Comparison of ENCODE assay signal across 13 cellular contexts in the genomic region with DNA sequence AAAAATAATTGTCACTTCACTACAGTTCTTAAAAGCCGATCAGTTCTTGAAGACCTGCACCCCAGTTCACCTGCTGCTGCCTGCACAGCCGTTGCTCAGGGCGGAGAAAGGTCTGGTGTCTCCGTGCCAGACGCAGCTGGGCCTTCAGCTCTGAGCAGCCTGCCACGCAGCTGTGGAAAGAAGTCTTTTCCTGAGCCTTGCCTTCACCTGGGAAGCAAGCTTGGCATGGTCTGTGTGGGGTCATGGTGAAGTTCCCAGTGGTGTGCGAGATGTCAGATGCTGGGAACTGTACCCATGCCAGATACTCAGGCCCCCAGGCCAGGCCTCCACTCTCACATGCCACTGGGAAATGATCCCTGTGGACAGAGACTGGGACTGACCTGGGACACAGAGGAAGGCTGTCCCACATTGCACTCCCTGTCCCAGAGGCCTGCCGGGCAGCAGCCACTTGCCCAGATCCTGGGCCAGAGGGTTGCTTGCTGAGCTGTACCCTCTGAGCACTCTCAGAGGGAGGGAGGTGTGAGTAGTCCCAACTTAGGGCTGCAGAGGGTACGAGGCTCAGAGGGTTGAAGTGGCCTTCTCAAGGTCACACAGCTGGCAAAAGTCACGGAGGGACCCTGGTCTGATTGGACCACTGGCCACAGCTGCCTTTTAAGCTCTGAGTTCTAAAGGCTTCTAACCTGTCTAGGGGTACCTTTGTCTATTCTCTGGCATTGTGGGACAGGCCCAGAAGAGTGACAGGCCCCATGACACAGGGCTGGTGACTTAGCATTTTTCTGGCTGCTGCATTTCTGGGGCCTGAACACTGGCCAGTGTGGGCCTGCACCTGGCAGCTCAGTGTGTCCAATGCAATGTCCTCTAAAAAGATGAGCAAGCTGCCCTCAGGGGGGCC. TPM values are rescaled to one million over a fixed set of nuclear protein-coding genes. Genes with fewer than 3 reads are reported as not detected.
A peak's percentile ranks its signal among the peaks of the same experiment; 100 is the strongest.
DNase-seq lines count a peak whose midpoint lies in the region; ATAC-seq and TF ChIP-seq lines count a peak whose summit lies in the region.
"Had no signal": no experiment of that assay in that cellular context is flagged by ENCODE, and none has a peak within 500 bp of the region (broad histone marks: within the 10 kb centered on the region; RNA-seq: fewer than 3 reads in every experiment).

No MANE protein-coding gene starts in this region.

- H4K20me1 ChIP-seq in PC-9 (ENCODE audit: insufficient read depth) = no peaks in the 10 kb centered on the region

- peaks cover 64% of the 10 kb centered on the region for H3K36me3 Mint-ChIP-seq in activated CD4-positive, alpha-beta T cell treated with anti-CD3 and anti-CD28 coated beads, Interleukin-2, amount 10 ng/mL, durations not matched to agents 7 days and 5 days (ENCODE audit: low read depth)
- peaks cover 3% of the 10 kb centered on the region for H3K36me3 Mint-ChIP-seq in T-helper 17 cell (ENCODE audit: low read depth)

- no peak for TF ChIP-seq POLR2A in gastrocnemius medialis (IDR thresholded peaks at IDR 0.05)

- peak; percentile 13 for ATAC-seq in T-helper 17 cell
- peak in 1 of 2 donors; percentile 53 for ATAC-seq in gastrocnemius medialis
- ATAC-seq: HCT116 had no signal

- intact Hi-C loops in gastrocnemius medialis (cut with DNase I; ENCODE audit: low total_unique reads) = no loop called here
- intact Hi-C loops in PC-9 (cut with micrococcal nuclease; ENCODE audit: unreplicated experiment) = no loop called here

- POLR2A ChIA-PET in activated CD4-positive, alpha-beta T cell treated with anti-CD3 and anti-CD28 coated beads, Interleukin-2, amount 10 ng/mL, durations not matched to agents 7 days and 5 days (lab: Charles Lee) = no interaction called here
- POLR2A ChIA-PET in PC-9 (lab: Charles Lee; ENCODE audit: unreplicated experiment) = no interaction called here

- no peaks in the 10 kb centered on the region for H3K79me2 ChIP-seq in PC-9 (ENCODE audit: low read depth)

- no TSS peak for BruUV-seq in PC-9 (replicated peaks; lab: Mats Ljungman, UMichigan)

- no peak overlapping the region for H3K4me3 ChIP-seq in right atrium auricular region
- no peak overlapping the region for H3K4me3 ChIP-seq in gastrocnemius medialis
- H3K4me3 ChIP-seq in PC-9 = no peak overlapping the region
- H3K4me3 ChIP-seq: SJSA1, spleen, thoracic aorta had no signal

- no peaks in the 10 kb centered on the region for H3K9me3 ChIP-seq in T-helper 17 cell (ENCODE audit: control insufficient read depth, low read length, poor library complexity, severe bottlenecking)
- no peaks in the 10 kb centered on the region for H3K9me3 ChIP-seq in right atrium auricular region
- no peaks in the 10 kb centered on the region for H3K9me3 ChIP-seq in gastrocnemius medialis
- H3K9me3 ChIP-seq in PC-9 (ENCODE audit: insufficient read depth, low read depth) = no peaks in the 10 kb centered on the region
- H3K9me3 ChIP-seq: SJSA1, spleen, thoracic aorta had no signal

- DNase-seq in activated CD4-positive, alpha-beta T cell treated with anti-CD3 and anti-CD28 coated beads, Interleukin-2, amount 10 ng/mL, durations not matched to agents 7 days and 5 days = no peak
- no peak for DNase-seq in activated CD4-positive, alpha-beta T cell treated with anti-CD3 and anti-CD28 coated beads for 48 hours
- DNase-seq in T-helper 17 cell (no peak), right atrium auricular region (ENCODE audit: low spot score) (no peak), gastrocnemius medialis (no peak), KG1 (lab: John Stamatoyannopoulos, UW) (no peak), PC-9 (no peak), T-helper 9 cell (no peak)
- DNase-seq: activated T-cell treated with anti-CD3 and anti-CD28 coated beads for 4 hours, spleen had no signal

- H3K4me1 Mint-ChIP-seq in activated CD4-positive, alpha-beta T cell treated with anti-CD3 and anti-CD28 coated beads, Interleukin-2, amount 10 ng/mL, durations not matched to agents 7 days and 5 days = peaks cover 57% of the 10 kb centered on the region
- peaks cover 34% of the 10 kb centered on the region for H3K4me1 Mint-ChIP-seq in T-helper 17 cell

- peak overlapping the region; percentile 83 for H3K27ac Mint-ChIP-seq in activated CD4-positive, alpha-beta T cell treated with anti-CD3 and anti-CD28 coated beads, Interleukin-2, amount 10 ng/mL, durations not matched to agents 7 days and 5 days
- peak overlapping the region; percentile 83 for H3K27ac Mint-ChIP-seq in T-helper 17 cell

- in situ Hi-C loops in gastrocnemius medialis (cut with MboI; ENCODE audit: low sequenced_read_pairs in 4 of 4) = no loop called here

- H2AFZ ChIP-seq in PC-9 = no peak overlapping the region

- H3K4me3 Mint-ChIP-seq in activated CD4-positive, alpha-beta T cell treated with anti-CD3 and anti-CD28 coated beads, Interleukin-2, amount 10 ng/mL, durations not matched to agents 7 days and 5 days = no peak overlapping the region
- H3K4me3 Mint-ChIP-seq in T-helper 17 cell = no peak overlapping the region

- H3K4me2 ChIP-seq in PC-9 = no peak overlapping the region

- CTCF ChIA-PET in activated CD4-positive, alpha-beta T cell treated with anti-CD3 and anti-CD28 coated beads, Interleukin-2, amount 10 ng/mL, durations not matched to agents 7 days and 5 days (lab: Charles Lee) = interaction anchor here (0.6 to 2.1 kb wide), 7 partner anchors 8 to 53 kb away, joined by 3 to 8 read pairs (median 4); no protein-coding TSS in a partner anchor
- CTCF ChIA-PET in PC-9 (lab: Charles Lee) = no interaction called here

- no peaks in the 10 kb centered on the region for H3F3A ChIP-seq in PC-9 (ENCODE audit: insufficient read depth, low read depth)

- no peaks in the 10 kb centered on the region for H3K9me2 ChIP-seq in PC-9 (ENCODE audit: insufficient read depth)

- TF ChIP-seq CTCF in right atrium auricular region (IDR thresholded peaks at IDR 0.05) (no peak), gastrocnemius medialis (IDR thresholded peaks at IDR 0.05 in 4 of 5, conservative IDR thresholded peaks at IDR 0.05 in 1 of 5) (no peak), PC-9 (conservative IDR thresholded peaks at IDR 0.05) (no peak)

- H3K27me3 ChIP-seq in right atrium auricular region (no peaks in the 10 kb centered on the region), gastrocnemius medialis (no peaks in the 10 kb centered on the region), PC-9 (ENCODE audit: insufficient read depth, low read depth) (peaks cover 40% of the 10 kb centered on the region)
- H3K27me3 ChIP-seq: SJSA1, spleen had no signal

- H3K27me3 Mint-ChIP-seq in activated CD4-positive, alpha-beta T cell treated with anti-CD3 and anti-CD28 coated beads, Interleukin-2, amount 10 ng/mL, durations not matched to agents 7 days and 5 days = no peaks in the 10 kb centered on the region
- H3K27me3 Mint-ChIP-seq in T-helper 17 cell = no peaks in the 10 kb centered on the region

- peaks cover 39% of the 10 kb centered on the region for H3K36me3 ChIP-seq in right atrium auricular region
- H3K36me3 ChIP-seq in gastrocnemius medialis = peaks cover 0 to 13% of the 10 kb centered on the region in 2 donors
- H3K36me3 ChIP-seq in PC-9 (ENCODE audit: low read depth) = no peaks in the 10 kb centered on the region

- H3K9me3 Mint-ChIP-seq in activated CD4-positive, alpha-beta T cell treated with anti-CD3 and anti-CD28 coated beads, Interleukin-2, amount 10 ng/mL, durations not matched to agents 7 days and 5 days = peaks cover 9% of the 10 kb centered on the region

- peak overlapping the region; percentile 75 to 82 for H3K27ac ChIP-seq in right atrium auricular region
- peak overlapping the region; percentile 50 to 77 (median 61) for H3K27ac ChIP-seq in gastrocnemius medialis
- no peak overlapping the region for H3K27ac ChIP-seq in PC-9
- H3K27ac ChIP-seq: SJSA1, thoracic aorta had no signal

- peaks cover 0 to 40% of the 10 kb centered on the region in 2 donors for H3K4me1 ChIP-seq in right atrium auricular region
- peaks cover 15 to 28% of the 10 kb centered on the region in 2 donors for H3K4me1 ChIP-seq in gastrocnemius medialis
- H3K4me1 ChIP-seq in PC-9 (replicated peaks; ENCODE audit: insufficient read depth) = no peaks in the 10 kb centered on the region

RNA-seq across cellular contexts. Expression of a gene that starts 55.4 kb away (rescaled TPM):
- 100 to 1,000 TPM; 235 to 264 TPM for total RNA-seq in activated CD4-positive, alpha-beta T cell treated with anti-CD3 and anti-CD28 coated beads, Interleukin-2, amount 10 ng/mL, durations not matched to agents 7 days and 5 days
- total RNA-seq in T-helper 17 cell (100 to 1,000 TPM; 184 to 226 TPM), right atrium auricular region (10 to 100 TPM; 52.8 to 54.6 TPM), gastrocnemius medialis (10 to 100 TPM; 18.3 to 50.2 (median 32.9) TPM), PC-9 (2021) (2.5 and 3.4 TPM in 2 replicates)
